Comparison of ENCODE assay signal across 27 cellular contexts in genomic region chr6:164967102-164967501, GRCh38.
DNase-seq lines count a peak whose midpoint lies in the region; ATAC-seq and TF ChIP-seq lines count a peak whose summit lies in the region.
"Had no signal": no experiment of that assay in that cellular context is flagged by ENCODE, and none has a peak within 500 bp of the region (broad histone marks: within the 10 kb centered on the region; RNA-seq: fewer than 3 reads in every experiment).

No MANE protein-coding gene starts in this region.

- DNase-seq in Daoy (ENCODE audit: low read depth) (peak; percentile 17), NCI-H146 treated with DMSO at 0.1 percent for 48 hours (lab: John Stamatoyannopoulos, UW; ENCODE audit: unreplicated experiment) (peak; percentile 26), glutamatergic neuron (peak; percentile 14), mesendoderm (peak; percentile 13), germinal center (ENCODE audit: low spot score) (no peak), left ventricle myocardium superior (no peak), RPMI8226 (no peak)
- DNase-seq in effector CD8-positive, alpha-beta T cell (lab: John Stamatoyannopoulos, UW), result no peak
- DNase-seq: Caco-2; CD8-positive, alpha-beta T cell; EL; GF-D8; NCI-H1092 treated with DMSO at 0.1 percent for 48 hours; NCI-H1436; NCI-H1930; NCI-H2107; NCI-H524 treated with DMSO at 0.1 percent for 48 hours; NCI-H82; NK-92 treated with Interleukin-12 subunit alpha and Interleukin-12 subunit beta, amount 100 ng/mL, for 24 hours; PC-3 had no signal

- no CpG with 5 or more reads among the region's 12 CpGs for WGBS in mesendoderm (ENCODE audit: extremely low coverage, insufficient coverage, low lambda C conversion rate)

- no peaks in the 10 kb centered on the region for H3K36me3 Mint-ChIP-seq in glutamatergic neuron (ENCODE audit: unreplicated experiment)
- H3K36me3 Mint-ChIP-seq: CD8-positive, alpha-beta T cell had no signal

- no peaks in the 10 kb centered on the region for H3K4me1 Mint-ChIP-seq in glutamatergic neuron (ENCODE audit: low read depth, unreplicated experiment)
- H3K4me1 Mint-ChIP-seq: B cell had no signal

- no peaks in the 10 kb centered on the region for H3K4me1 ChIP-seq in mesendoderm (ENCODE audit: control insufficient read depth, low read depth, low read length)
- H3K4me1 ChIP-seq: SJSA1 had no signal

- no peaks in the 10 kb centered on the region for H3K36me3 ChIP-seq in mesendoderm (ENCODE audit: control insufficient read depth, insufficient read depth, low read length)
- H3K36me3 ChIP-seq: SJSA1 had no signal

- no peak overlapping the region for H2AK5ac ChIP-seq in mesendoderm (ENCODE audit: low read length)

- H3K56ac ChIP-seq in mesendoderm (ENCODE audit: low read length), result no peak overlapping the region

- no peak overlapping the region for H3K27ac Mint-ChIP-seq in glutamatergic neuron (ENCODE audit: unreplicated experiment)
- H3K27ac Mint-ChIP-seq: B cell; CD8-positive, alpha-beta T cell had no signal

- H3K4me2 ChIP-seq in mesendoderm (ENCODE audit: low read length), result no peak overlapping the region

- H3K23ac ChIP-seq in mesendoderm (ENCODE audit: low read length), result no peak overlapping the region

- H3K18ac ChIP-seq in mesendoderm (ENCODE audit: low read length), result no peak overlapping the region

- H2BK15ac ChIP-seq in mesendoderm (replicated peaks; ENCODE audit: low read depth), result no peak overlapping the region

- ATAC-seq in left ventricle myocardium superior, result no peak
- ATAC-seq: CD8-positive, alpha-beta T cell; HCT116; PC-3; Right ventricle myocardium inferior had no signal

- no peak overlapping the region for H3K4me3 ChIP-seq in mesendoderm (ENCODE audit: low read length)
- H3K4me3 ChIP-seq: SJSA1 had no signal

- no peaks in the 10 kb centered on the region for H3K27me3 Mint-ChIP-seq in glutamatergic neuron (ENCODE audit: unreplicated experiment)
- H3K27me3 Mint-ChIP-seq: B cell had no signal

- no peak overlapping the region for H3K4ac ChIP-seq in mesendoderm (ENCODE audit: low read depth, low read length)

- H2BK120ac ChIP-seq in mesendoderm (ENCODE audit: low read depth, low read length), result no peak overlapping the region

- no peak overlapping the region for H3K4me3 Mint-ChIP-seq in glutamatergic neuron (ENCODE audit: unreplicated experiment)
- H3K4me3 Mint-ChIP-seq: B cell; CD8-positive, alpha-beta T cell had no signal

- no peak overlapping the region for H2BK5ac ChIP-seq in mesendoderm (ENCODE audit: low read length)

- no peak overlapping the region for H4K5ac ChIP-seq in mesendoderm (ENCODE audit: low read length)

- H3K9ac ChIP-seq in mesendoderm (ENCODE audit: low read length), result no peak overlapping the region

- H3K79me1 ChIP-seq in mesendoderm (ENCODE audit: low read length), result no peaks in the 10 kb centered on the region

- TF ChIP-seq CTCF in glutamatergic neuron (IDR thresholded peaks at IDR 0.05; ENCODE audit: partially characterized antibody, unreplicated experiment), result no peak

- no peaks in the 10 kb centered on the region for H3K9me3 Mint-ChIP-seq in glutamatergic neuron (ENCODE audit: unreplicated experiment)

- intact Hi-C loops in left ventricle myocardium superior (cut with micrococcal nuclease), result no loop called here

- no peaks in the 10 kb centered on the region for H3K79me2 ChIP-seq in mesendoderm (ENCODE audit: control insufficient read depth, insufficient read depth, low read length)

- no peaks in the 10 kb centered on the region for H3K27me3 ChIP-seq in mesendoderm (ENCODE audit: insufficient read depth, low read length, poor library complexity)
- H3K27me3 ChIP-seq: SJSA1 had no signal

- no peak overlapping the region for H4K8ac ChIP-seq in mesendoderm (ENCODE audit: low read depth, low read length)

- no peak overlapping the region for H3K27ac ChIP-seq in mesendoderm (ENCODE audit: low read depth, low read length)
- H3K27ac ChIP-seq: 22Rv1, C4-2B, HL-60, SJSA1 had no signal

Comparison
In these comparisons a context has a peak if more than half of its experiments do, and no peak if none do; other contexts are left out.
1. DNase-seq: peak in Daoy (single experiment), NCI-H146 treated with DMSO at 0.1 percent for 48 hours (single experiment), glutamatergic neuron (single experiment) and mesendoderm (single experiment); none in germinal center (single experiment), left ventricle myocardium superior (single experiment), RPMI8226 (single experiment) and effector CD8-positive, alpha-beta T cell (single experiment).